25 cellular contexts compared by ENCODE assay signal in the genomic region with DNA sequence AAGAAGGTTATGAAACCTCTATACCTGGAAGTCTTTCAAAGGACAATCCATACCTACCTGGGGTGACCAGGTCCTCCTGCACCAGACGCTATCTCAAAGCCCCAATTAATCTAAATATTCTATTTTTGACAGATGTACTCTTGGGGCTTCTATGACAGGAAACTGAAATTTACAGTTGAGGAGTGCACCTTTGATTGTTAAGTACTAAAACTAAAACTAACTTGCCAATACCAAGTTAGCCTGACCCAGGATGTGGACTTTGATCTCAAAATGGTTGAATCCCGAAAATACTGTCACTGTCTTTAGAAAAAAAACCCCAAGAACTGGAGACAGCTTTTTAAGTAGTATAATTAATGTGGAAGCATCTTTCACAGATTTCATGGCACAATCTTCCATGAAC.
"Had no signal": no experiment of that assay in that cellular context is flagged by ENCODE, and none has a peak within 500 bp of the region (broad histone marks: within the 10 kb centered on the region; RNA-seq: fewer than 3 reads in every experiment).

No MANE protein-coding gene starts in this region.

- H3K9me3 ChIP-seq: stomach, suprapubic skin, testis, thoracic aorta, thyroid gland, tibial artery, transverse colon, upper lobe of left lung, upper lobe of right lung, uterus, vagina had no signal

- H3K27ac ChIP-seq: stomach, suprapubic skin, testis, thoracic aorta, thyroid gland, tibial artery, transverse colon, upper lobe of left lung, upper lobe of right lung, uterus, vagina had no signal

- H3K36me3 ChIP-seq: stomach, suprapubic skin, thoracic aorta, thyroid gland, tibial artery, transverse colon, upper lobe of left lung, upper lobe of right lung, uterus, vagina had no signal

- H3K4me1 ChIP-seq: stomach, suprapubic skin, testis, thyroid gland, tibial artery, transverse colon, upper lobe of left lung, upper lobe of right lung, uterus, vagina had no signal

- ATAC-seq: stimulated activated effector memory CD8-positive, alpha-beta T cell treated with anti-CD3 and anti-CD28 coated beads, Interleukin-12 subunit alpha, Interleukin-12 subunit beta, amount 100 ng/mL, for 72 hours; stimulated activated memory B cell treated with anti-CD40 and anti-IgM and Interleukin-4, amounts not matched to agents 10 μg/mL and 1 μg/mL and 100 μg/mL, for 72 hours; stimulated activated naive B cell treated with anti-CD40 and anti-IgM and Interleukin-4, amounts not matched to agents 10 μg/mL and 1 μg/mL and 100 μg/mL, for 72 hours; stimulated activated naive CD8-positive, alpha-beta T cell treated with anti-CD3 and anti-CD28 coated beads, Interleukin-15, amount 100 ng/mL, for 72 hours; stimulated activated naive CD8-positive, alpha-beta T cell treated with anti-CD3 and anti-CD28 coated beads, Interleukin-15, Interleukin-2, amounts not matched to agents 100 U/mL and 50 U/mL, for 24 hours; upper lobe of right lung had no signal

- H3K4me3 ChIP-seq: stomach, suprapubic skin, testis, thoracic aorta, thyroid gland, tibial artery, transverse colon, upper lobe of left lung, upper lobe of right lung, uterus, vagina had no signal

- H3K27me3 ChIP-seq: stomach, suprapubic skin, testis, thyroid gland, tibial artery, transverse colon, upper lobe of left lung, upper lobe of right lung, uterus, vagina had no signal

- DNase-seq: stimulated activated CD4-positive, alpha-beta T cell treated with anti-CD3 and anti-CD28 coated beads, Interleukin-2, amount 100 ng/mL, for 48 hours; stimulated activated CD4-positive, alpha-beta T cell treated with anti-CD3 and anti-CD28 coated beads, Interleukin-4, amount 100 ng/mL, for 1 hour; stimulated activated CD4-positive, alpha-beta T cell treated with anti-CD3 and anti-CD28 coated beads, Interleukin-4, amount 100 ng/mL, for 24 hours; stimulated activated CD4-positive, alpha-beta T cell treated with anti-CD3 and anti-CD28 coated beads, Interleukin-4, amount 100 ng/mL, for 4 hours; stimulated activated CD8-positive, alpha-beta memory T cell treated with anti-CD3 and anti-CD28 coated beads, Interleukin-4, amount 100 ng/mL, for 48 hours; stimulated activated naive B cell treated with anti-CD40 and anti-IgM and Interleukin-4, amounts not matched to agents 10 μg/mL and 1 μg/mL and 100 μg/mL, for 72 hours; stimulated activated naive CD4-positive, alpha-beta T cell; stimulated activated naive CD4-positive, alpha-beta T cell treated with Interleukin-2 at 50 U/mL for 16 hours; stimulated activated naive CD8-positive, alpha-beta T cell treated with anti-CD3 and anti-CD28 coated beads, Interleukin-15, amount 100 ng/mL, for 72 hours; stimulated activated naive CD8-positive, alpha-beta T cell treated with anti-CD3 and anti-CD28 coated beads, Interleukin-15, Interleukin-2, amounts not matched to agents 100 U/mL and 50 U/mL, for 24 hours; stomach; substantia nigra; testis; thyroid gland; tibial artery; transverse colon; trophoblast cell; upper lobe of left lung; upper lobe of right lung; uterus had no signal
